14 cellular contexts compared by ENCODE assay signal in the genomic region with DNA sequence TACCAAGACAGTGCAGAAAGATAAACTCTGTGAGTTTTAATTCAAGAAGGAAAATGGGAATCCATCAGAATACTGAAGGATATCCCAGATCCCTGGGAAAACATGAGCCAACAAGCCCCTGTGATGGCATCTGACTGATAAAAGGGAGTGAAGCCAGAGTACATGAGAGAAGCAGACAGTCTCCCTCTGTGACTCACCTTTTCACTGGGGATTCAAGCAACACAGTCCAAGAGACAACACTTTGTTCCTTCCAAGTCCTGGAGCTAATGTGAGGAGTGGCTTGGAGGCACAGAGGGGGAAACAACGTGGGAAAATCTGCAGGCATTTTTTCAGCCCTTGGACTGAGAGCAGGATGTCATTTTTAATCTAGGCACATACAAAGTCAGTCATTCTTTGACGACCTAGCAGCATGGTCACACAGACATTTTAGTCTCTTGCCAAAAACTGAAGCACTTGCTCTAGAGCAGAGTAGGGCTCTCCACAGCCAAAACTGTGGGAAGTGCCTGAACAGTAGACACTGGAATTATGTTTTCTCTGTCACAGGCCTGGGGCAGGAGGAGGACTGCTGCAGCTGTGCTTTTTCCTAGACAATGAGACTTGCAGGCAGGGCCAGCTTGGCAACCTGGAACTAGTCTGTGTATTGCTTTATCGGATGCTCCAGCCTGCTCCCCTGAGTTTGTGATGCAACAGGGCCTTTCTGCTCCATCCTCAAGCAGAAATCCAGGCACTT.
DNase-seq lines count a peak whose midpoint lies in the region.
"Had no signal": no experiment of that assay in that cellular context is flagged by ENCODE, and none has a peak within 500 bp of the region (broad histone marks: within the 10 kb centered on the region; RNA-seq: fewer than 3 reads in every experiment).

No MANE protein-coding gene starts in this region.

- no peaks in the 10 kb centered on the region for H3K27me3 ChIP-seq in GM23248 (replicated peaks; ENCODE audit: insufficient read depth)
- H3K27me3 ChIP-seq: esophagus muscularis mucosa had no signal

- H3K4me1 ChIP-seq in GM23248 (ENCODE audit: insufficient read depth): no peaks in the 10 kb centered on the region
- H3K4me1 ChIP-seq: esophagus muscularis mucosa had no signal

- H3K4me3 ChIP-seq in GM23248 (no peak overlapping the region), skeletal muscle cell (ENCODE audit: low read depth, low read length) (no peak overlapping the region)
- H3K4me3 ChIP-seq: esophagus muscularis mucosa, GM12878 had no signal

- H3K36me3 ChIP-seq in GM23248 (ENCODE audit: low read depth): no peaks in the 10 kb centered on the region
- H3K36me3 ChIP-seq: esophagus muscularis mucosa had no signal

- H4K20me1 ChIP-seq in GM23248 (ENCODE audit: insufficient read depth): no peaks in the 10 kb centered on the region

- 19 to 23% methylated on average over 3 of the region's 3 CpGs for WGBS in GM23248 (ENCODE audit: low coverage in 1 of 2, low lambda C conversion rate in 2 of 2, missing lambda C conversion rate in 2 of 2), 2 experiments

- no peaks in the 10 kb centered on the region for H3F3A ChIP-seq in GM23248 (ENCODE audit: insufficient read depth)

- H3K4me2 ChIP-seq in GM23248 (ENCODE audit: unreplicated experiment): no peak overlapping the region

- H3K9me3 ChIP-seq in GM23248 (ENCODE audit: low read depth): no peaks in the 10 kb centered on the region
- H3K9me3 ChIP-seq: esophagus muscularis mucosa had no signal

- H2AFZ ChIP-seq in GM23248: 0 out of 2 replicates have a peak overlapping the region, but pooled peaks have one; percentile 5

- no peaks in the 10 kb centered on the region for H3K9me2 ChIP-seq in GM23248 (ENCODE audit: insufficient read depth)

- H3K27ac ChIP-seq in GM23248: no peak overlapping the region
- H3K27ac ChIP-seq: esophagus muscularis mucosa had no signal

- in situ Hi-C loops in GM23248 (cut with MboI): no loop called here

- no peaks in the 10 kb centered on the region for H3K79me2 ChIP-seq in GM23248 (ENCODE audit: insufficient read depth)

- no peak overlapping the region for H3K9ac ChIP-seq in GM23248

- DNase-seq in GM23248 (peak; percentile 56), amniotic epithelial cell (ENCODE audit: low read depth) (peak; percentile 66), glomerular visceral epithelial cell (ENCODE audit: extremely low spot score) (peak; percentile 2), skeletal muscle cell (ENCODE audit: low read depth) (peak; percentile 4), AML-193 (lab: John Stamatoyannopoulos, UW) (no peak), NCI-H2171 treated with DMSO at 0.1 percent for 48 hours (lab: John Stamatoyannopoulos, UW) (no peak), NCI-H1417 (lab: John Stamatoyannopoulos, UW) (no peak)
- DNase-seq: amniotic stem cell; CD4-positive, CD25-positive, alpha-beta regulatory T cell; naive thymus-derived CD4-positive, alpha-beta T cell; substantia nigra; T-helper 17 cell had no signal

Comparison
In these comparisons a context has a peak if more than half of its experiments do, and no peak if none do; other contexts are left out.
1. DNase-seq: peak in GM23248 (single experiment), amniotic epithelial cell (single experiment), glomerular visceral epithelial cell (single experiment) and skeletal muscle cell (single experiment); none in AML-193 (0 of 2), NCI-H2171 treated with DMSO at 0.1 percent for 48 hours (single experiment) and NCI-H1417 (0 of 3).